Comparison of ENCODE assay signal across 12 cellular contexts in genomic region chr4:52059372-52059771, GRCh38. TPM values are rescaled to one million over a fixed set of nuclear protein-coding genes. Genes with fewer than 3 reads are reported as not detected.
DNase-seq lines count a peak whose midpoint lies in the region; ATAC-seq and TF ChIP-seq lines count a peak whose summit lies in the region.
"Had no signal": no experiment of that assay in that cellular context is flagged by ENCODE, and none has a peak within 500 bp of the region (broad histone marks: within the 10 kb centered on the region; RNA-seq: fewer than 3 reads in every experiment).

No MANE protein-coding gene starts in this region.

- H3K9me3 Mint-ChIP-seq in glutamatergic neuron (ENCODE audit: unreplicated experiment), result no peaks in the 10 kb centered on the region
- H3K9me3 Mint-ChIP-seq: activated CD4-positive, alpha-beta T cell treated with anti-CD3 and anti-CD28 coated beads, Interleukin-2, amount 10 ng/mL, durations not matched to agents 24 days and 14 days had no signal

- H3K36me3 Mint-ChIP-seq in glutamatergic neuron (ENCODE audit: unreplicated experiment), result no peaks in the 10 kb centered on the region

- peaks cover 17% of the 10 kb centered on the region for H3K4me1 ChIP-seq in upper lobe of right lung

- intact Hi-C loops in upper lobe of right lung (cut with DNase I), result no loop called here

- DNase-seq in SIG-M5 treated with dmso at 0.1 percent for 504 hours (lab: John Stamatoyannopoulos, UW; ENCODE audit: unreplicated experiment) (peak; percentile 27), SIG-M5 (lab: John Stamatoyannopoulos, UW) (no peak), cardiac fibroblast (ENCODE audit: low read depth in 2 of 2) (peak; percentile 89 to 93), iris pigment epithelial cell (ENCODE audit: low read depth) (peak; percentile 78), upper lobe of right lung (no peak), glutamatergic neuron (no peak), DMS114 treated with DMSO at 0.1 percent for 48 hours (lab: John Stamatoyannopoulos, UW; ENCODE audit: unreplicated experiment) (no peak)
- DNase-seq in activated CD4-positive, alpha-beta T cell treated with anti-CD3 and anti-CD28 coated beads for 1 hour, result no peak
- DNase-seq: activated CD4-positive, alpha-beta T cell treated with anti-CD3 and anti-CD28 coated beads, Interleukin-2, amount 10 ng/mL, durations not matched to agents 24 days and 14 days; effector CD8-positive, alpha-beta T cell; mesendoderm; NCI-H2081 treated with DMSO at 0.1 percent for 48 hours had no signal

- H3K4me1 Mint-ChIP-seq in glutamatergic neuron (ENCODE audit: low read depth, unreplicated experiment), result peaks cover 6% of the 10 kb centered on the region
- H3K4me1 Mint-ChIP-seq: activated CD4-positive, alpha-beta T cell treated with anti-CD3 and anti-CD28 coated beads, Interleukin-2, amount 10 ng/mL, durations not matched to agents 24 days and 14 days had no signal

- no peak overlapping the region for H3K27ac Mint-ChIP-seq in glutamatergic neuron (ENCODE audit: unreplicated experiment)
- H3K27ac Mint-ChIP-seq: activated CD4-positive, alpha-beta T cell treated with anti-CD3 and anti-CD28 coated beads, Interleukin-2, amount 10 ng/mL, durations not matched to agents 24 days and 14 days had no signal

- TF ChIP-seq CTCF in cardiac fibroblast (IDR thresholded peaks at IDR 0.05; ENCODE audit: low read depth, low read length) (no peak), upper lobe of right lung (IDR thresholded peaks at IDR 0.05) (no peak), glutamatergic neuron (IDR thresholded peaks at IDR 0.05; ENCODE audit: partially characterized antibody, unreplicated experiment) (no peak)

- H3K27me3 ChIP-seq in upper lobe of right lung, result no peaks in the 10 kb centered on the region

- no peaks in the 10 kb centered on the region for H3K36me3 ChIP-seq in upper lobe of right lung

- H3K27me3 Mint-ChIP-seq in glutamatergic neuron (ENCODE audit: unreplicated experiment), result no peaks in the 10 kb centered on the region

- no peak overlapping the region for H3K27ac ChIP-seq in upper lobe of right lung

- H3K4me3 Mint-ChIP-seq in glutamatergic neuron (ENCODE audit: unreplicated experiment), result no peak overlapping the region
- H3K4me3 Mint-ChIP-seq: activated CD4-positive, alpha-beta T cell treated with anti-CD3 and anti-CD28 coated beads, Interleukin-2, amount 10 ng/mL, durations not matched to agents 24 days and 14 days had no signal

- peak; percentile 86 for ATAC-seq in upper lobe of right lung

- no peaks in the 10 kb centered on the region for H3K9me3 ChIP-seq in upper lobe of right lung

- H3K4me3 ChIP-seq in cardiac fibroblast (replicated peaks in 1 of 2; ENCODE audit: low read depth in 2 of 2, low read length in 2 of 2) (no peak overlapping the region), upper lobe of right lung (no peak overlapping the region)

RNA-seq across cellular contexts. Expression of gene SPATA18, which starts 8.3 kb away (rescaled TPM):
- total RNA-seq in upper lobe of right lung (17.3 TPM), glutamatergic neuron (ENCODE audit: unreplicated experiment) (3.9 TPM)

RNA-seq across cellular contexts. Expression of gene SGCB, which starts 21.3 kb away (rescaled TPM):
- total RNA-seq in upper lobe of right lung, result 37.1 TPM
- 169 TPM for total RNA-seq in glutamatergic neuron (ENCODE audit: unreplicated experiment)

RNA-seq across cellular contexts. Expression of gene LRRC66, which starts 39.2 kb away (rescaled TPM):
- total RNA-seq in upper lobe of right lung (0.12 TPM), glutamatergic neuron (ENCODE audit: unreplicated experiment) (1.5 TPM)

Comparison
In these comparisons a context has a peak if more than half of its experiments do, and no peak if none do; other contexts are left out.
1. DNase-seq: peak in SIG-M5 treated with dmso at 0.1 percent for 504 hours (single experiment), cardiac fibroblast (2 of 2) and iris pigment epithelial cell (single experiment); none in SIG-M5 (single experiment), upper lobe of right lung (single experiment), glutamatergic neuron (single experiment), activated CD4-positive, alpha-beta T cell treated with anti-CD3 and anti-CD28 coated beads for 1 hour (single experiment) and DMS114 treated with DMSO at 0.1 percent for 48 hours (single experiment).